8 cellular contexts compared by ENCODE assay signal in the genomic region with DNA sequence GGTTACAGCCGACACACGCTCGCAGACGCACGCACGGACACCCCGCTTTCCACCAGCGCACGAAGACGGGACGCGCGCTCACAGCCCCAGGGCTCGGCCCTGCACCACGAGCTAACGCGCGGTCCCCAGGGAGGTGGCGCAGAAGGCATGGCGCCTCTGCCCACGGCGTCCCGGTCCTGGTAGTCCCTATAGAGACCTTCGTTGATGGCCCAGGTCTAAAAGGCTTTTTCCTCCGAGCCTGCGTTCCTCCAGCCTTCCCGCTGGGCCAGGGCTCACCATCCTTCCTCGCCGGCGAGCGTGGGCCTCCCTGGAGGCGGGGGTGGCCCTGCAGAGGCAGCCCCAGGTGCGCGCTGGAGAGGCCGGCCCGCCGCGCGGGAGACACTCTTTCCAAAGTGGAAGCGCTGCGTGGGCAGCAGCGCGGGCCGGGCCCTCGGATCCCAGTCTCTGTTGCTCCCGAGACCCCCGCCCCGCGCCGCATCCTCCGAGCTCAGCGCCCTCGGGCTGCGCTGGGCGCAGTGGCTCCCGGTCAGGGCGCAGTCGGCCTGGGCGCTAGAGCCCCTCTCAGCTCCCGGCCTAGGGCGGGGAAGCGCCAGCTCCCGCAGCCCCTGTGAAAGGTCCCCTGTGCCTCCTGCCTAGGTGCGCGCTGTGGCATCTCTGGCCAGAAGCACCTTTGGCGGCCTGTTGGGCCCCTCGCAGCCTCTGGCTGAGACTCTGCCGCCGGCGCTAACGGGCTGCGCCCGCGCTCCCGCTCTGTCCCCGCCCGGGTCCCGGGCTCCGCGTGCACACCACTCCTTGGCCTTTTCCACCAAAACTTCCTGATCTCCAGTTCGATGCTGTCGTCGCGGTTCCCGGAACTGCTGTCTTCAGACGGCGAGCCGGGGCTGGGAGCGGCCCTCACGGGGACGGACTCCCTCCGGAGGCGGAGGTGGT. TPM values are rescaled to one million over a fixed set of nuclear protein-coding genes. Genes with fewer than 3 reads are reported as not detected.
DNase-seq lines count a peak whose midpoint lies in the region; ATAC-seq and TF ChIP-seq lines count a peak whose summit lies in the region.
"Had no signal": no experiment of that assay in that cellular context is flagged by ENCODE, and none has a peak within 500 bp of the region (broad histone marks: within the 10 kb centered on the region; RNA-seq: fewer than 3 reads in every experiment).

No MANE protein-coding gene starts in this region.

- ATAC-seq in activated naive CD8-positive, alpha-beta T cell treated with anti-CD3 and anti-CD28 coated beads, Interleukin-2, amount 50 U/mL, for 24 hours, result no peak
- ATAC-seq in left lobe of liver, result no peak
- ATAC-seq in HG02973 (IDR thresholded peaks at IDR 0.05; ENCODE audit: unreplicated experiment), result no peak

- no peaks in the 10 kb centered on the region for H3F3A ChIP-seq in smooth muscle cell (ENCODE audit: low read depth)

- peaks cover 40% of the 10 kb centered on the region for H3K27me3 Mint-ChIP-seq in activated naive CD8-positive, alpha-beta T cell treated with anti-CD3 and anti-CD28 coated beads, Interleukin-2, amount 50 U/mL, for 24 hours

- no peak overlapping the region for H3K27ac ChIP-seq in HUES64 (ENCODE audit: low read depth, low read length)
- no peak overlapping the region for H3K27ac ChIP-seq in smooth muscle cell (ENCODE audit: low read depth)

- TF ChIP-seq CTCF in smooth muscle cell (IDR thresholded peaks at IDR 0.05; ENCODE audit: borderline replicate concordance, insufficient read depth, poor library complexity, severe bottlenecking), result no peak

- no peaks in the 10 kb centered on the region for H3K36me3 Mint-ChIP-seq in activated naive CD8-positive, alpha-beta T cell treated with anti-CD3 and anti-CD28 coated beads, Interleukin-2, amount 50 U/mL, for 24 hours (ENCODE audit: low read depth)

- no peaks in the 10 kb centered on the region for H3K9me3 Mint-ChIP-seq in activated naive CD8-positive, alpha-beta T cell treated with anti-CD3 and anti-CD28 coated beads, Interleukin-2, amount 50 U/mL, for 24 hours

- H3K79me2 ChIP-seq in smooth muscle cell (ENCODE audit: low read depth), result no peaks in the 10 kb centered on the region

- H3K4me3 ChIP-seq in HUES64 (ENCODE audit: low read length) (peak overlapping the region; percentile 59), iPS-18c (ENCODE audit: insufficient read depth, low read depth, low read length) (peak overlapping the region; percentile 56), smooth muscle cell (peak overlapping the region; percentile 57)

- peak overlapping the region; percentile 94 for H3K4me2 ChIP-seq in smooth muscle cell

- H3K9me3 ChIP-seq in HUES64 (ENCODE audit: insufficient read depth, low read depth, low read length), result no peaks in the 10 kb centered on the region
- peaks cover 3% of the 10 kb centered on the region for H3K9me3 ChIP-seq in iPS-18c (ENCODE audit: control insufficient read depth, insufficient read depth, low read length)
- H3K9me3 ChIP-seq in smooth muscle cell (replicated peaks; ENCODE audit: low read depth), result no peaks in the 10 kb centered on the region

- 2% methylated on average over 93 of the region's 93 CpGs for WGBS in HUES64
- 4% methylated on average over 90 of the region's 93 CpGs for WGBS in smooth muscle cell (ENCODE audit: low lambda C conversion rate)

- no peaks in the 10 kb centered on the region for H4K20me1 ChIP-seq in smooth muscle cell (ENCODE audit: low read depth)

- H3K27me3 ChIP-seq in HUES64 (ENCODE audit: insufficient read depth, low read length) (peaks cover 45% of the 10 kb centered on the region), smooth muscle cell (ENCODE audit: low read depth) (peaks cover 26% of the 10 kb centered on the region)

- H2AFZ ChIP-seq in smooth muscle cell (ENCODE audit: low read depth), result peak overlapping the region; percentile 84

- H3K36me3 ChIP-seq in HUES64 (ENCODE audit: insufficient read depth, low read length) (no peaks in the 10 kb centered on the region), smooth muscle cell (ENCODE audit: low read depth) (no peaks in the 10 kb centered on the region)

- H3K9ac ChIP-seq in HUES64 (ENCODE audit: low read depth, low read length) (peak overlapping the region; percentile 32), smooth muscle cell (ENCODE audit: low read depth) (no peak overlapping the region)

- no peak overlapping the region for H3K27ac Mint-ChIP-seq in activated naive CD8-positive, alpha-beta T cell treated with anti-CD3 and anti-CD28 coated beads, Interleukin-2, amount 50 U/mL, for 24 hours

- peaks cover 3% of the 10 kb centered on the region for H3K4me1 Mint-ChIP-seq in activated naive CD8-positive, alpha-beta T cell treated with anti-CD3 and anti-CD28 coated beads, Interleukin-2, amount 50 U/mL, for 24 hours

- peaks cover 3% of the 10 kb centered on the region; the same call in 1 of the 2 replicates for H3K4me1 ChIP-seq in HUES64 (ENCODE audit: insufficient read depth, low read length)
- H3K4me1 ChIP-seq in smooth muscle cell (ENCODE audit: low read depth), result peaks cover 9% of the 10 kb centered on the region

- H3K4me3 Mint-ChIP-seq in activated naive CD8-positive, alpha-beta T cell treated with anti-CD3 and anti-CD28 coated beads, Interleukin-2, amount 50 U/mL, for 24 hours, result peak overlapping the region; percentile 56

- peak; percentile 15 for DNase-seq in activated naive CD8-positive, alpha-beta T cell treated with anti-CD3 and anti-CD28 coated beads, Interleukin-2, amount 50 U/mL, for 24 hours
- DNase-seq in smooth muscle cell (lab: John Stamatoyannopoulos, UW; ENCODE audit: unreplicated experiment), result no peak
- no peak for DNase-seq in left lobe of liver (ENCODE audit: low spot score)
- no peak for DNase-seq in SW480 (ENCODE audit: low spot score)
- DNase-seq: NCI-H226 had no signal

RNA-seq across cellular contexts. Expression of gene FANCC, which starts 31.9 kb away (rescaled TPM):
- 10.4 TPM for polyA plus RNA-seq in HUES64 (2013, experiment 1 of 2)
- polyA plus RNA-seq in HUES64 (2013, experiment 2 of 2), result 10.2 TPM
- total RNA-seq in smooth muscle cell (7.9 and 11.2 TPM in 2 replicates), left lobe of liver (29.2 TPM)
- polyA plus RNA-seq in smooth muscle cell, result 9.5 and 11.0 TPM in 2 replicates
